ENCODE assay signal across 8 cellular contexts in the genomic region with DNA sequence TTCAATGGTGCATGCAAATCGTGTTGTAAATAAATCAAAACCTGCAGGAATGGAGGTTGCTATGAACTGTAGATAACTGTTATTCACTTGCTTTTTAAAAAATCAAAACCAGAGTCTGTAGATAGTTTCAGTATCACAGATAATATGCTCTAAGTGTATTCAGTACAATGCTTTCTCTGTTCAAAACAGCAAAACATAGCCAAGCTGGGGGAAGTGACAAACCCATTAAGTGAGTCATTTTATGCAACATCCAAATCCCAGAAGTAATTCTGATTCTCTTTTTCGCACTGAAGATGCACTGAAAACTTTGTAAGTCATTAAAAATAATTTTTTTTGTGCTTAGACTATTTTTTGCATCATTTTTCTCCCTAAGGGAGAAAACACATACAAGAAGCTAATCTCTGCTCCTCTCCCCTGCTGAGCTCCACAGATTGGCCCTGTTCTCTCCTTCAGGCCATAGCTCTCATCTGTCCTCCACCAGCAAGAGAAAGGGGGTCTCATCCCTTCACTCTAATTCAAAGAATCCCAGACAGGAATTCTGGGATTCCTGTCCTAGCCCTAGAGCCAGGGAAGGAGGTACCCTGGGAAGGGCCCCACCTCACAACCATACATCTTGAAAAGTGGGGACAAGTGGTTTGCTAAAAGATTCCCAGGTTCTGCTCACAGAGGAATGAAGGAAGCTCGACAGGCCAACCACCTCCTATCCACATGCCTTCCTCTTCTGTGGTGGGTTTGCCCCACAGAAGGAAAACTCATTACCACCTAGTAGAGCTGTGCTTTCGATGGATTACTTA. TPM values are rescaled to one million over a fixed set of nuclear protein-coding genes. Genes with fewer than 3 reads are reported as not detected.
DNase-seq lines count a peak whose midpoint lies in the region; ATAC-seq and TF ChIP-seq lines count a peak whose summit lies in the region.

No MANE protein-coding gene starts in this region.

- H3K4me1 ChIP-seq in mammary epithelial cell (ENCODE audit: insufficient read depth, low read length) (peaks cover 29% of the 10 kb centered on the region), gastrocnemius medialis (no peaks in the 10 kb centered on the region)

- TF ChIP-seq POLR2A in gastrocnemius medialis (IDR thresholded peaks at IDR 0.05) = no peak

- ATAC-seq in GM18867 (IDR thresholded peaks at IDR 0.05; ENCODE audit: unreplicated experiment) (peak; percentile 70), HG03060 (IDR thresholded peaks at IDR 0.05; ENCODE audit: low read depth, unreplicated experiment) (peak; percentile 74), gastrocnemius medialis (peak; percentile 28 to 55)

- H3K9me3 ChIP-seq in mammary epithelial cell (replicated peaks; ENCODE audit: insufficient read depth, low read length) (no peaks in the 10 kb centered on the region), gastrocnemius medialis (no peaks in the 10 kb centered on the region), MG63 (no peaks in the 10 kb centered on the region), WERI-Rb-1 (ENCODE audit: severe bottlenecking) (no peaks in the 10 kb centered on the region)

- BruUV-seq in mammary epithelial cell (replicated peaks; lab: Mats Ljungman, UMichigan) = no TSS peak

- dilution Hi-C loops in mammary epithelial cell (cut with HindIII; ENCODE audit: low sequenced_read_pairs) = no loop called here

- H3K27ac ChIP-seq in mammary epithelial cell (ENCODE audit: insufficient read depth, low read depth, low read length) (peak overlapping the region; percentile 60), gastrocnemius medialis (peak overlapping the region; percentile 3 to 29 (median 22)), WERI-Rb-1 (no peak overlapping the region)

- WGBS in mammary epithelial cell (ENCODE audit: low coverage, missing lambda C conversion rate) = 53% methylated on average over 4 of the region's 4 CpGs

- peak overlapping the region; percentile 34 for H2AFZ ChIP-seq in mammary epithelial cell (ENCODE audit: low read depth, low read length)

- H3K4me2 ChIP-seq in mammary epithelial cell (ENCODE audit: insufficient read depth, low read depth, low read length) = peak overlapping the region; percentile 66

- in situ Hi-C loops in mammary epithelial cell (cut with MboI; ENCODE audit: low sequenced_read_pairs in 2 of 2) (no loop called here), gastrocnemius medialis (cut with MboI; ENCODE audit: low sequenced_read_pairs in 4 of 4) (no loop called here)

- H3K36me3 ChIP-seq in mammary epithelial cell (ENCODE audit: insufficient read depth, low read length) (no peaks in the 10 kb centered on the region), gastrocnemius medialis (no peaks in the 10 kb centered on the region), MG63 (no peaks in the 10 kb centered on the region), WERI-Rb-1 (no peaks in the 10 kb centered on the region)

- intact Hi-C loops in mammary epithelial cell (cut with micrococcal nuclease) = no loop called here
- intact Hi-C loops in gastrocnemius medialis (cut with DNase I; ENCODE audit: low total_unique reads) = no loop called here

- DNase-seq in mammary epithelial cell (peak; percentile 89), gastrocnemius medialis (no peak), NCI-H2081 (lab: John Stamatoyannopoulos, UW) (no peak), MG63 (no peak), SK-N-DZ (ENCODE audit: low spot score) (no peak), WERI-Rb-1 (no peak)

- no peak overlapping the region for H3K4me3 ChIP-seq in mammary epithelial cell (replicated peaks in 1 of 3; ENCODE audit: insufficient read depth in 1 of 3, low read depth in 2 of 3, low read length in 3 of 3)
- H3K4me3 ChIP-seq in gastrocnemius medialis = no peak overlapping the region
- no peak overlapping the region for H3K4me3 ChIP-seq in MG63
- H3K4me3 ChIP-seq in WERI-Rb-1 (ENCODE audit: low read depth, low read length) = no peak overlapping the region

- CTCF ChIA-PET in mammary epithelial cell (lab: Charles Lee; ENCODE audit: low non-redundant PET) = no interaction called here

- H3K79me2 ChIP-seq in mammary epithelial cell (ENCODE audit: insufficient read depth, low read length) = no peaks in the 10 kb centered on the region

- H3K27me3 ChIP-seq in mammary epithelial cell (ENCODE audit: insufficient read depth, low read length) (no peaks in the 10 kb centered on the region), gastrocnemius medialis (peaks cover 0 to 3% (median 0%) of the 10 kb centered on the region in 3 donors), MG63 (no peaks in the 10 kb centered on the region), WERI-Rb-1 (ENCODE audit: insufficient read depth, low read depth, severe bottlenecking) (no peaks in the 10 kb centered on the region)

- TF ChIP-seq CTCF in mammary epithelial cell (conservative IDR thresholded peaks at IDR 0.05 in 1 of 2, IDR thresholded peaks at IDR 0.05 in 1 of 2; ENCODE audit: extremely low read depth in 1 of 2, insufficient read depth in 1 of 2, low read depth in 1 of 2, low read length in 2 of 2) = no peak
- no peak for TF ChIP-seq CTCF in gastrocnemius medialis (IDR thresholded peaks at IDR 0.05 in 4 of 5, conservative IDR thresholded peaks at IDR 0.05 in 1 of 5)
- TF ChIP-seq CTCF in WERI-Rb-1 (IDR thresholded peaks at IDR 0.05; ENCODE audit: low read depth, low read length) = no peak

- H3K9ac ChIP-seq in mammary epithelial cell (ENCODE audit: insufficient read depth, low read length) = peak overlapping the region; percentile 19

- no peaks in the 10 kb centered on the region for H4K20me1 ChIP-seq in mammary epithelial cell (ENCODE audit: insufficient read depth, low read length)

RNA-seq across cellular contexts. Expression of a gene that starts 4.9 kb away (rescaled TPM):
- 1 to 10 TPM in 1 of 2 donors, not detected in 1; 4.2 TPM for total RNA-seq in mammary epithelial cell
- polyA plus RNA-seq in mammary epithelial cell = 2.3 TPM
- polyA minus RNA-seq in mammary epithelial cell = 0.83 TPM
- total RNA-seq in gastrocnemius medialis = 1 to 10 TPM in 2 of 4 donors, under 1 TPM in 1, not detected in 1; 0.31 to 5.4 (median 2.3) TPM
- 0.20 and 0.49 TPM in 2 replicates for total RNA-seq in MG63 (2014; rRNA removed; shearing (Covaris generic); ENCODE audit: low replicate concordance)
- 9.1 and 9.4 TPM in 2 replicates for polyA plus RNA-seq in SK-N-DZ (2014; cell fraction: cytosol; rRNA removed)
- 3.8 and 7.4 TPM in 2 replicates for polyA plus RNA-seq in SK-N-DZ (2014; cell fraction: nucleus; rRNA removed)
